In genomic region chr10:22681783-22682183, GRCh38 we compare ENCODE assay signal across 9 cellular contexts. TPM values are rescaled to one million over a fixed set of nuclear protein-coding genes. Genes with fewer than 3 reads are reported as not detected.
A peak's percentile ranks its signal among the peaks of the same experiment; 100 is the strongest.
DNase-seq lines count a peak whose midpoint lies in the region; ATAC-seq and TF ChIP-seq lines count a peak whose summit lies in the region.
"Had no signal": no experiment of that assay in that cellular context is flagged by ENCODE, and none has a peak within 500 bp of the region (broad histone marks: within the 10 kb centered on the region; RNA-seq: fewer than 3 reads in every experiment).

No MANE protein-coding gene starts in this region.

- no peak overlapping the region; a peak in 1 of 4 replicates for H4K8ac ChIP-seq in IMR-90 (ENCODE audit: low read depth in 2 of 2, low read length in 2 of 2)

- H2AK5ac ChIP-seq in IMR-90 (ENCODE audit: low read depth, low read length), result 0 out of 2 replicates have a peak overlapping the region, but pooled peaks have one; percentile 24

- 0 out of 3 replicates have a peak overlapping the region, but pooled peaks have one; percentile 60 for H2BK15ac ChIP-seq in IMR-90 (ENCODE audit: low read depth, low read length)

- TF ChIP-seq EP300 in stomach (IDR thresholded peaks at IDR 0.05), result no peak

- no peak overlapping the region for H3K18ac ChIP-seq in IMR-90 (ENCODE audit: low read depth, low read length)

- no peak for TF ChIP-seq CTCF in IMR-90 (conservative IDR thresholded peaks at IDR 0.05; ENCODE audit: low read depth, low read length)
- TF ChIP-seq CTCF in fibroblast of villous mesenchyme (IDR thresholded peaks at IDR 0.05; ENCODE audit: insufficient read depth, low read depth, low read length), result no peak
- TF ChIP-seq CTCF in stomach (IDR thresholded peaks at IDR 0.05), result no peak
- TF ChIP-seq CTCF in BE2C (IDR thresholded peaks at IDR 0.05; ENCODE audit: low read depth, low read length), result no peak

- 0 out of 2 replicates have a peak overlapping the region, but pooled peaks have one; percentile 39 for H2BK120ac ChIP-seq in IMR-90 (ENCODE audit: low read depth, low read length)

- H3K14ac ChIP-seq in IMR-90 (replicated peaks; ENCODE audit: low read depth, low read length), result peak overlapping the region; percentile 65; the same call in 1 of the 2 replicates

- H3K9me3 Mint-ChIP-seq in activated CD8-positive, alpha-beta T cell treated with anti-CD3 and anti-CD28 coated beads, Interleukin-2, amount 10 ng/mL, durations not matched to agents 7 days and 5 days (ENCODE audit: insufficient read depth), result no peaks in the 10 kb centered on the region
- H3K9me3 Mint-ChIP-seq: dendritic cell treated with granulocyte-macrophage colony-stimulating factor and Interleukin-4, amounts not matched to agents 40 ng/mL and 50 ng/mL, for 4 days had no signal

- H3K9ac ChIP-seq in IMR-90 (ENCODE audit: low read depth, low read length), result no peak overlapping the region

- no peak overlapping the region for H4K91ac ChIP-seq in IMR-90 (ENCODE audit: insufficient read depth, low read depth, low read length)

- H3K4me3 Mint-ChIP-seq in activated CD8-positive, alpha-beta T cell treated with anti-CD3 and anti-CD28 coated beads, Interleukin-2, amount 10 ng/mL, durations not matched to agents 7 days and 5 days, result peak overlapping the region; percentile 61
- H3K4me3 Mint-ChIP-seq: dendritic cell treated with granulocyte-macrophage colony-stimulating factor and Interleukin-4, amounts not matched to agents 40 ng/mL and 50 ng/mL, for 4 days had no signal

- no TSS peak for BruUV-seq in IMR-90 (replicated peaks; lab: Mats Ljungman, UMichigan)

- H3K27ac ChIP-seq in IMR-90 (ENCODE audit: insufficient read depth, low read length) (no peak overlapping the region), stomach (peak overlapping the region in 4 of 5 donors; percentile 7 to 63 (median 13))

- no peak for TF ChIP-seq RAD21 in IMR-90 (IDR thresholded peaks at IDR 0.05; ENCODE audit: low read length)

- peak overlapping the region; percentile 3; the same call in 1 of the 2 replicates for H3K4me2 ChIP-seq in IMR-90 (ENCODE audit: low read depth, low read length)

- H3K27ac Mint-ChIP-seq in activated CD8-positive, alpha-beta T cell treated with anti-CD3 and anti-CD28 coated beads, Interleukin-2, amount 10 ng/mL, durations not matched to agents 7 days and 5 days, result peak overlapping the region; percentile 99
- H3K27ac Mint-ChIP-seq: dendritic cell treated with granulocyte-macrophage colony-stimulating factor and Interleukin-4, amounts not matched to agents 40 ng/mL and 50 ng/mL, for 4 days had no signal

- dilution Hi-C loops in IMR-90 (cut with HindIII; ENCODE audit: low sequenced_read_pairs, unreplicated experiment), result no loop called here

- H3K27me3 Mint-ChIP-seq in activated CD8-positive, alpha-beta T cell treated with anti-CD3 and anti-CD28 coated beads, Interleukin-2, amount 10 ng/mL, durations not matched to agents 7 days and 5 days (ENCODE audit: low read depth), result no peaks in the 10 kb centered on the region
- H3K27me3 Mint-ChIP-seq: dendritic cell treated with granulocyte-macrophage colony-stimulating factor and Interleukin-4, amounts not matched to agents 40 ng/mL and 50 ng/mL, for 4 days had no signal

- H2AK9ac ChIP-seq in IMR-90 (replicated peaks; ENCODE audit: low read depth, low read length, poor library complexity), result no peak overlapping the region

- H3K9me3 ChIP-seq in IMR-90 (ENCODE audit: control insufficient read depth, insufficient read depth, low read length) (no peaks in the 10 kb centered on the region), stomach (no peaks in the 10 kb centered on the region), BE2C (no peaks in the 10 kb centered on the region)

- H3K9me1 ChIP-seq in IMR-90 (ENCODE audit: insufficient read depth, low read length), result peaks cover 20% of the 10 kb centered on the region

- H3K4ac ChIP-seq in IMR-90 (ENCODE audit: low read depth, low read length), result no peak overlapping the region

- H2BK20ac ChIP-seq in IMR-90 (ENCODE audit: low read depth, low read length), result no peak overlapping the region

- peak; percentile 80 for ATAC-seq in IMR-90 (ENCODE audit: low read depth)
- ATAC-seq in activated CD8-positive, alpha-beta T cell treated with anti-CD3 and anti-CD28 coated beads, Interleukin-2, amount 10 ng/mL, durations not matched to agents 7 days and 5 days, result peak; percentile 67
- no peak for ATAC-seq in HG02763 (IDR thresholded peaks at IDR 0.05; ENCODE audit: unreplicated experiment)

- H3K4me1 ChIP-seq in IMR-90 (ENCODE audit: control insufficient read depth, insufficient read depth, low read length) (peaks cover 20% of the 10 kb centered on the region), stomach (peaks cover 24 to 75% (median 52%) of the 10 kb centered on the region in 4 donors), BE2C (peaks cover 29% of the 10 kb centered on the region)

- H3K79me1 ChIP-seq in IMR-90 (ENCODE audit: low read depth in 1 of 2, low read length in 2 of 2), result peaks cover 47 to 74% of the 10 kb centered on the region in 2 experiments

- in situ Hi-C loops in IMR-90 (cut with MboI; ENCODE audit: low sequenced_read_pairs), result no loop called here

- H3K36me3 ChIP-seq in IMR-90 (ENCODE audit: control insufficient read depth, insufficient read depth, low read length), result no peaks in the 10 kb centered on the region
- H3K36me3 ChIP-seq in stomach, result no peaks in the 10 kb centered on the region
- H3K36me3 ChIP-seq in BE2C, result no peaks in the 10 kb centered on the region

- CTCF ChIA-PET in IMR-90 (lab: Yijun Ruan, JAX), result interaction anchor here (0.9 to 1.0 kb wide), 2 partner anchors 21 to 26 kb away, joined by 3 to 5 read pairs; no protein-coding TSS in a partner anchor
- CTCF ChIA-PET in activated CD8-positive, alpha-beta T cell treated with anti-CD3 and anti-CD28 coated beads, Interleukin-2, amount 10 ng/mL, durations not matched to agents 7 days and 5 days (lab: Charles Lee), result interaction anchor here (0.7 to 2.4 kb wide), 14 partner anchors 10 to 90 kb away, joined by 3 to 10 read pairs (median 3); no protein-coding TSS in a partner anchor

- no peak overlapping the region for H2AFZ ChIP-seq in IMR-90 (replicated peaks; ENCODE audit: low read length, poor library complexity)

- H3K56ac ChIP-seq in IMR-90 (ENCODE audit: extremely low read depth, insufficient read depth, low read length), result no peak overlapping the region; the same call in 1 of the 2 replicates

- H3K4me1 Mint-ChIP-seq in activated CD8-positive, alpha-beta T cell treated with anti-CD3 and anti-CD28 coated beads, Interleukin-2, amount 10 ng/mL, durations not matched to agents 7 days and 5 days (ENCODE audit: low read depth), result peaks cover 87% of the 10 kb centered on the region

- 10% methylated on average over 1 of the region's 4 CpGs; no CpG with 5 or more reads in 1 of the 2 experiments for WGBS in IMR-90 (ENCODE audit: extremely low coverage in 2 of 2, insufficient read length in 1 of 2), 2 experiments
- WGBS in stomach, 5 donors, result 54 to 70% (median 68%) methylated on average over 4 of the region's 4 CpGs

- TF ChIP-seq POLR2A in IMR-90 (IDR thresholded peaks at IDR 0.05; ENCODE audit: low read depth, low read length) (no peak), stomach (IDR thresholded peaks at IDR 0.05) (no peak)

- intact Hi-C loops in IMR-90 (cut with micrococcal nuclease), result loop anchor here (2.0 kb wide), 1 partner anchor 15 kb away; no protein-coding TSS in a partner anchor
- intact Hi-C loops in stomach (cut with DNase I; ENCODE audit: low total_unique reads), result no loop called here

- H3K23ac ChIP-seq in IMR-90 (ENCODE audit: low read depth, low read length), result peak overlapping the region; percentile 60; the same call in 1 of the 2 replicates

- H2BK5ac ChIP-seq in IMR-90 (ENCODE audit: low read depth, low read length, poor library complexity, severe bottlenecking), result peak overlapping the region; percentile 20

- H3K4me3 ChIP-seq in IMR-90 (ENCODE audit: insufficient read depth, low read depth, low read length) (no peak overlapping the region), fibroblast of villous mesenchyme (ENCODE audit: low read depth, low read length) (no peak overlapping the region), stomach (no peak overlapping the region), BE2C (ENCODE audit: low read depth, low read length) (no peak overlapping the region)

- DNase-seq in AG20443 (ENCODE audit: low spot score) (peak; percentile 65), IMR-90 (peak; percentile 74), fibroblast of villous mesenchyme (ENCODE audit: low read depth) (peak; percentile 57), stomach (no peak), BE2C (no peak), NCI-H82 (lab: John Stamatoyannopoulos, UW) (no peak)
- DNase-seq in activated CD8-positive, alpha-beta T cell treated with anti-CD3 and anti-CD28 coated beads, Interleukin-2, amount 10 ng/mL, durations not matched to agents 7 days and 5 days, result peak; percentile 71

- H3K36me3 Mint-ChIP-seq in activated CD8-positive, alpha-beta T cell treated with anti-CD3 and anti-CD28 coated beads, Interleukin-2, amount 10 ng/mL, durations not matched to agents 7 days and 5 days (ENCODE audit: low read depth), result peaks cover 42% of the 10 kb centered on the region

- POLR2A ChIA-PET in IMR-90 (lab: Charles Lee; ENCODE audit: unreplicated experiment), result no interaction called here
- POLR2A ChIA-PET in activated CD8-positive, alpha-beta T cell treated with anti-CD3 and anti-CD28 coated beads, Interleukin-2, amount 10 ng/mL, durations not matched to agents 7 days and 5 days (lab: Charles Lee), result interaction anchor here (0.6 to 4.7 kb wide), 13 partner anchors 13 to 76 kb away, joined by 3 to 35 read pairs (median 13); partner anchors contain the start of gene PIP4K2A

- H4K20me1 ChIP-seq in IMR-90 (ENCODE audit: insufficient read depth, low read length), result peaks cover 31% of the 10 kb centered on the region

- no peaks in the 10 kb centered on the region for H3K27me3 ChIP-seq in IMR-90 (ENCODE audit: control insufficient read depth, insufficient read depth, low read length)
- H3K27me3 ChIP-seq in stomach, result no peaks in the 10 kb centered on the region
- no peaks in the 10 kb centered on the region for H3K27me3 ChIP-seq in BE2C

- H4K5ac ChIP-seq in IMR-90 (ENCODE audit: low read depth, low read length), result no peak overlapping the region

TF ChIP-seq in IMR-90, 13 proteins besides CTCF, POLR2A, EP300 and RAD21 (continues in another document):
- TF ChIP-seq MAZ (IDR thresholded peaks at IDR 0.05; ENCODE audit: borderline replicate concordance, low read depth, low read length) (no peak), BHLHE40 (IDR thresholded peaks at IDR 0.05; ENCODE audit: low read depth, low read length) (no peak), RFX5 (IDR thresholded peaks at IDR 0.05; ENCODE audit: low read depth, low read length) (no peak)

RNA-seq across cellular contexts. Expression of gene PIP4K2A, which starts 32.6 kb away (rescaled TPM):
- total RNA-seq in IMR-90 (2012; rRNA removed) (18.1 and 21.9 TPM in 2 replicates), fibroblast of villous mesenchyme (35.8 and 66.7 TPM in 2 replicates), stomach (10 to 100 TPM in 4 of 5 donors, 1 to 10 TPM in 1; 6.7 to 61.3 (median 18.3) TPM)
- polyA plus RNA-seq in IMR-90 (2012; rRNA removed) (8.8 and 9.8 TPM in 2 replicates), stomach (10 to 100 TPM in 1 of 3 donors, 1 to 10 TPM in 2; 8.0 to 12.1 (median 9.4) TPM)
- 2.7 and 3.9 TPM in 2 replicates for polyA plus RNA-seq in IMR-90 (2012; cell fraction: cytosol; rRNA removed)
- 1.3 and 7.1 TPM in 2 replicates for polyA plus RNA-seq in IMR-90 (2012; cell fraction: nucleus; rRNA removed; ENCODE audit: low replicate concordance)
- total RNA-seq in activated CD8-positive, alpha-beta T cell treated with anti-CD3 and anti-CD28 coated beads, Interleukin-2, amount 10 ng/mL, durations not matched to agents 7 days and 5 days, result 100 to 1,000 TPM; 154 to 164 TPM
- polyA plus RNA-seq in BE2C (2012; ENCODE audit: insufficient read depth, insufficient read length, low read depth), result 21.6 TPM

Comparison
In these comparisons a context has a peak if more than half of its experiments do, and no peak if none do; other contexts are left out.
1. DNase-seq: peak in AG20443 (single experiment), IMR-90 (single experiment), activated CD8-positive, alpha-beta T cell treated with anti-CD3 and anti-CD28 coated beads, Interleukin-2, amount 10 ng/mL, durations not matched to agents 7 days and 5 days (single experiment) and fibroblast of villous mesenchyme (single experiment); none in stomach (single experiment), BE2C (single experiment) and NCI-H82 (single experiment).